ENCODE assay signal across 8 cellular contexts in genomic region chr11:235998-236773, GRCh38. TPM values are rescaled to one million over a fixed set of nuclear protein-coding genes. Genes with fewer than 3 reads are reported as not detected.
A peak's percentile ranks its signal among the peaks of the same experiment; 100 is the strongest.
DNase-seq lines count a peak whose midpoint lies in the region; ATAC-seq and TF ChIP-seq lines count a peak whose summit lies in the region.

SIRT3 (minus strand) TSS chr11:236342; CDS start chr11:236328, 14 bp downstream.

- peak within 1 kb of the TSS; percentile 76 to 97 (median 95) for H3K27ac ChIP-seq in BLaER1 treated with 17β-estradiol and CSF1 and Interleukin-3, amounts not matched to agents 10 nM and 100 nM
- peak within 1 kb of the TSS; percentile 32 to 98 (median 94) for H3K27ac ChIP-seq in dorsolateral prefrontal cortex
- peak within 1 kb of the TSS; percentile 80 to 94 (median 83) for H3K27ac ChIP-seq in right lobe of liver

- peak within 1 kb of the TSS; percentile 87 to 100 (median 98) for H3K4me3 ChIP-seq in BLaER1 treated with 17β-estradiol and CSF1 and Interleukin-3, amounts not matched to agents 10 nM and 100 nM
- peak within 1 kb of the TSS; percentile 77 to 100 (median 98) for H3K4me3 ChIP-seq in dorsolateral prefrontal cortex
- H3K4me3 ChIP-seq in right lobe of liver = peak within 1 kb of the TSS; percentile 86 to 95 (median 95)

- peaks cover 27 to 38% (median 33%) of the 10 kb centered on the region in 10 experiments for H3K4me1 ChIP-seq in BLaER1 treated with 17β-estradiol and CSF1 and Interleukin-3, amounts not matched to agents 10 nM and 100 nM
- peaks cover 0 to 16% (median 7%) of the 10 kb centered on the region in 4 donors for H3K4me1 ChIP-seq in right lobe of liver

- no peaks in the 10 kb centered on the region for H3K9me3 ChIP-seq in BLaER1 treated with 17β-estradiol and CSF1 and Interleukin-3, amounts not matched to agents 10 nM and 100 nM (replicated peaks in 1 of 11)
- H3K9me3 ChIP-seq in right lobe of liver = no peaks in the 10 kb centered on the region

- intact Hi-C loops in dorsolateral prefrontal cortex (cut with DNase I) = loop anchor here (1.0 to 10.0 kb wide), 4 partner anchors 29 to 279 kb away; partner anchors contain the start of genes BET1L (in 2 of the 2), RIC8A (in 2 of the 2) and RNH1 (in 1 of the 2)
- intact Hi-C loops in right lobe of liver (cut with DNase I) = no loop called here

- peak within 1 kb of the TSS; percentile 90 to 99 (median 95) for H3K4me2 ChIP-seq in BLaER1 treated with 17β-estradiol and CSF1 and Interleukin-3, amounts not matched to agents 10 nM and 100 nM

- peak within 1 kb of the TSS; percentile 93 to 99 (median 96) for H3K9ac ChIP-seq in BLaER1 treated with 17β-estradiol and CSF1 and Interleukin-3, amounts not matched to agents 10 nM and 100 nM

- peaks cover 0 to 38% (median 33%) of the 10 kb centered on the region in 11 experiments; a peak in 17 of 22 replicates for H4K20me1 ChIP-seq in BLaER1 treated with 17β-estradiol and CSF1 and Interleukin-3, amounts not matched to agents 10 nM and 100 nM

- TF ChIP-seq POLR2A in right lobe of liver (IDR thresholded peaks at IDR 0.05) = peak; percentile 30

- H3K27me3 ChIP-seq in BLaER1 treated with 17β-estradiol and CSF1 and Interleukin-3, amounts not matched to agents 10 nM and 100 nM = no peaks in the 10 kb centered on the region
- H3K27me3 ChIP-seq in dorsolateral prefrontal cortex (no peaks in the 10 kb centered on the region), right lobe of liver (no peaks in the 10 kb centered on the region)

- WGBS in right lobe of liver (ENCODE audit: insufficient coverage, low coverage, low lambda C conversion rate, missing lambda C conversion rate) = 0% methylated on average over 10 of the region's 69 CpGs

- peaks cover 24 to 37% (median 29%) of the 10 kb centered on the region in 11 experiments for H3K36me3 ChIP-seq in BLaER1 treated with 17β-estradiol and CSF1 and Interleukin-3, amounts not matched to agents 10 nM and 100 nM
- H3K36me3 ChIP-seq in right lobe of liver = peaks cover 0 to 9% (median 3%) of the 10 kb centered on the region in 4 donors

- ATAC-seq in HG03442 (IDR thresholded peaks at IDR 0.05; ENCODE audit: unreplicated experiment) = peak; percentile 63
- ATAC-seq in right lobe of liver = peak; percentile 91 to 96 (median 94)

- DNase-seq in GM19240 (ENCODE audit: insufficient read length, low spot score) (peak; percentile 95), NCI-H748 (lab: John Stamatoyannopoulos, UW; ENCODE audit: unreplicated experiment) (peak; percentile 85), dorsolateral prefrontal cortex (peak; percentile 48 to 79 (median 62)), right lobe of liver (peak; percentile 91 to 93 (median 91))
- DNase-seq in activated CD4-positive, alpha-beta T cell treated with anti-CD3 and anti-CD28 coated beads, Interleukin-2, amount 50 U/mL, for 48 hours = peak; percentile 76 to 78
- peak; percentile 77 to 83 for DNase-seq in stimulated activated CD4-positive, alpha-beta T cell treated with anti-CD3 and anti-CD28 coated beads, Interleukin-4, amount 100 ng/mL, for 4 hours

- peak in 4 of 56 donors; percentile 3 to 6 (median 4) for TF ChIP-seq CTCF in dorsolateral prefrontal cortex (IDR thresholded peaks at IDR 0.05 in 54 of 56, conservative IDR thresholded peaks at IDR 0.05 in 2 of 56; ENCODE audit: low read depth in 1 of 56, partially characterized antibody in 56 of 56)
- TF ChIP-seq CTCF in right lobe of liver (IDR thresholded peaks at IDR 0.05) = peak in 2 of 4 donors; percentile 17 to 24

RNA-seq across cellular contexts. Expression of gene SIRT3, which starts in this region (rescaled TPM):
- total RNA-seq in dorsolateral prefrontal cortex (10 to 100 TPM; 32.3 to 71.0 (median 52.8) TPM), right lobe of liver (10 to 100 TPM in 5 of 6 experiments, 1 to 10 TPM in 1; 9.2 to 22.0 (median 15.5) TPM)

Comparison
In these comparisons a context has a peak if more than half of its experiments do, and no peak if none do; other contexts are left out.
1. Peak in every context shown above with its lines: DNase-seq, ATAC-seq, H3K4me3 ChIP-seq and H3K27ac ChIP-seq.
2. intact Hi-C loops: an anchor here in dorsolateral prefrontal cortex (1.0 to 10.0 kb wide); none called in right lobe of liver.